Comparison of ENCODE assay signal across 15 cellular contexts in genomic region chr1:33420870-33421775, GRCh38. TPM values are rescaled to one million over a fixed set of nuclear protein-coding genes. Genes with fewer than 3 reads are reported as not detected.
DNase-seq lines count a peak whose midpoint lies in the region; TF ChIP-seq lines count a peak whose summit lies in the region.
"Had no signal": no experiment of that assay in that cellular context is flagged by ENCODE, and none has a peak within 500 bp of the region (broad histone marks: within the 10 kb centered on the region; RNA-seq: fewer than 3 reads in every experiment).

No MANE protein-coding gene starts in this region.

- H3K9me3 ChIP-seq in HEK293 (ENCODE audit: control insufficient read depth, insufficient read depth, low read depth, low read length) (no peaks in the 10 kb centered on the region), MM.1S (replicated peaks; ENCODE audit: insufficient read depth, low read length) (no peaks in the 10 kb centered on the region)

- no peaks in the 10 kb centered on the region for H3K27me3 ChIP-seq in MM.1S (replicated peaks; ENCODE audit: insufficient read depth, low read length)
- H3K27me3 ChIP-seq: heart left ventricle had no signal

- H3K4me1 ChIP-seq in HEK293 (ENCODE audit: control insufficient read depth, insufficient read depth, low read length) (peaks cover 4% of the 10 kb centered on the region; the same call in 1 of the 2 replicates), MM.1S (ENCODE audit: low read length) (no peaks in the 10 kb centered on the region)

- no peak overlapping the region for H3K27ac ChIP-seq in HEK293 (ENCODE audit: extremely low read depth, low read depth, low read length)
- peak overlapping the region; percentile 34 for H3K27ac ChIP-seq in epithelial cell of prostate
- no peak overlapping the region for H3K27ac ChIP-seq in MM.1S (ENCODE audit: low read length)

- CTCF ChIA-PET in HEK293 (lab: Yijun Ruan, JAX), result interaction anchor here (0.7 to 1.7 kb wide), 7 partner anchors 11 to 126 kb away, joined by 3 to 6 read pairs (median 4); no protein-coding TSS in a partner anchor

- no peak overlapping the region for H3K4me2 ChIP-seq in MM.1S (ENCODE audit: low read depth, low read length)

- no peak overlapping the region for H2AFZ ChIP-seq in MM.1S (ENCODE audit: low read length)

- H3F3A ChIP-seq in MM.1S (ENCODE audit: insufficient read depth, low read length), result no peaks in the 10 kb centered on the region

- H3K36me3 ChIP-seq in HEK293 (ENCODE audit: control insufficient read depth in 2 of 2, insufficient read depth in 1 of 2, low read length in 2 of 2), result peaks cover 0 to 8% of the 10 kb centered on the region in 2 experiments; a peak in 1 of 3 replicates
- H3K36me3 ChIP-seq in MM.1S (replicated peaks; ENCODE audit: insufficient read depth, low read length), result no peaks in the 10 kb centered on the region

- DNase-seq in RKO (ENCODE audit: low spot score) (peak; percentile 95), epithelial cell of prostate (ENCODE audit: low read depth, low spot score) (no peak), pulmonary artery endothelial cell (ENCODE audit: low read depth, low spot score) (peak; percentile 35), OCI-M2 (lab: John Stamatoyannopoulos, UW; ENCODE audit: unreplicated experiment) (no peak), activated gamma-delta T cell treated with Interleukin-2 at 50 U/mL for 16 hours (no peak), MM.1S (no peak)
- no peak for DNase-seq in effector CD8-positive, alpha-beta T cell (lab: John Stamatoyannopoulos, UW)
- DNase-seq: activated CD8-positive, alpha-beta T cell treated with anti-CD3 and anti-CD28 coated beads, Interleukin-2, amount 10 ng/mL, durations not matched to agents 7 days and 5 days; activated naive CD4-positive, alpha-beta T cell treated with anti-CD3 and anti-CD28 coated beads, Interleukin-2, amount 50 U/mL, for 16 hours; heart left ventricle; mucosa of descending colon; NCI-H1105 treated with DMSO at 0.1 percent for 48 hours; NCI-H748 treated with DMSO at 0.1 percent for 48 hours; T-cell had no signal

- H3K4me3 ChIP-seq in HEK293 (ENCODE audit: low read depth, low read length), result no peak overlapping the region
- H3K4me3 ChIP-seq in MM.1S (ENCODE audit: low read length), result no peak overlapping the region
- H3K4me3 ChIP-seq: heart left ventricle, mucosa of descending colon had no signal

- H3K9ac ChIP-seq in MM.1S (ENCODE audit: low read length), result no peak overlapping the region

- H3K79me2 ChIP-seq in MM.1S (ENCODE audit: low read length), result no peaks in the 10 kb centered on the region

- no peaks in the 10 kb centered on the region for H4K20me1 ChIP-seq in MM.1S (ENCODE audit: insufficient read depth, low read length)

- H3K9me2 ChIP-seq in MM.1S (replicated peaks; ENCODE audit: insufficient read depth, low read length), result no peaks in the 10 kb centered on the region

- POLR2A ChIA-PET in HEK293 (lab: Yijun Ruan, JAX), result no interaction called here

- TF ChIP-seq CTCF in HEK293 (tag by site-specific recombination; IDR thresholded peaks at IDR 0.05), result no peak
- no peak for TF ChIP-seq CTCF in MM.1S (IDR thresholded peaks at IDR 0.05; ENCODE audit: low read length)

TF ChIP-seq in HEK293, 187 proteins besides CTCF, POLR2A, EP300 and RAD21:
- TF ChIP-seq ZNF518A (tag by site-specific recombination; conservative IDR thresholded peaks at IDR 0.05; ENCODE audit: low read depth) (no peak), ZFP37 (tag by site-specific recombination; IDR thresholded peaks at IDR 0.05) (no peak), ATF2 (tag by site-specific recombination; IDR thresholded peaks at IDR 0.05; ENCODE audit: low read depth) (0 out of 2 replicates have a peak, but pooled peaks have one; percentile 20), ZNF302 (tag by site-specific recombination; IDR thresholded peaks at IDR 0.05; ENCODE audit: low read depth) (no peak), REPIN1 (tag by site-specific recombination; IDR thresholded peaks at IDR 0.05; ENCODE audit: low read depth) (no peak), ZNF404 (tag by site-specific recombination; IDR thresholded peaks at IDR 0.05) (no peak)

RNA-seq across cellular contexts. Expression of gene PHC2, which starts 9.8 kb away (rescaled TPM):
- total RNA-seq in pulmonary artery endothelial cell, result 80.6 and 84.7 TPM in 2 replicates

RNA-seq across cellular contexts. Expression of gene ZSCAN20, which starts 51.3 kb away (rescaled TPM):
- total RNA-seq in pulmonary artery endothelial cell, result 5.9 and 10.5 TPM in 2 replicates

Comparison
In these comparisons a context has a peak if more than half of its experiments do, and no peak if none do; other contexts are left out.
1. DNase-seq: peak in RKO (single experiment) and pulmonary artery endothelial cell (single experiment); none in epithelial cell of prostate (single experiment), OCI-M2 (single experiment), activated gamma-delta T cell treated with Interleukin-2 at 50 U/mL for 16 hours (single experiment), effector CD8-positive, alpha-beta T cell (single experiment) and MM.1S (single experiment).